21 cellular contexts compared by ENCODE assay signal in genomic region chr10:67695555-67695954, GRCh38. TPM values are rescaled to one million over a fixed set of nuclear protein-coding genes. Genes with fewer than 3 reads are reported as not detected.
DNase-seq lines count a peak whose midpoint lies in the region; ATAC-seq and TF ChIP-seq lines count a peak whose summit lies in the region.
"Had no signal": no experiment of that assay in that cellular context is flagged by ENCODE, and none has a peak within 500 bp of the region (broad histone marks: within the 10 kb centered on the region; RNA-seq: fewer than 3 reads in every experiment).

No MANE protein-coding gene starts in this region.

- H3K4me3 ChIP-seq in MG63, result peak overlapping the region; percentile 15; the same call in 1 of the 2 replicates
- peak overlapping the region; percentile 44 to 67 for H3K4me3 ChIP-seq in gastroesophageal sphincter
- peak overlapping the region; percentile 34 to 46 for H3K4me3 ChIP-seq in muscle layer of duodenum (ENCODE audit: low read depth in 1 of 2, low read length in 2 of 2)
- peak overlapping the region; percentile 40 to 49 for H3K4me3 ChIP-seq in tibial artery
- H3K4me3 ChIP-seq in BE2C (ENCODE audit: low read depth, low read length), result no peak overlapping the region
- no peak overlapping the region for H3K4me3 ChIP-seq in body of pancreas
- H3K4me3 ChIP-seq: SJSA1 had no signal

- peaks cover 35% of the 10 kb centered on the region for H3K27me3 Mint-ChIP-seq in stimulated activated naive CD8-positive, alpha-beta T cell treated with anti-CD3 and anti-CD28 coated beads, Interleukin-15, amount 100 ng/mL, for 72 hours

- H3K4me1 Mint-ChIP-seq in stimulated activated naive CD8-positive, alpha-beta T cell treated with anti-CD3 and anti-CD28 coated beads, Interleukin-15, amount 100 ng/mL, for 72 hours, result no peaks in the 10 kb centered on the region

- H3K9me3 Mint-ChIP-seq in stimulated activated naive CD8-positive, alpha-beta T cell treated with anti-CD3 and anti-CD28 coated beads, Interleukin-15, amount 100 ng/mL, for 72 hours, result no peaks in the 10 kb centered on the region
- H3K9me3 Mint-ChIP-seq: effector memory CD8-positive, alpha-beta T cell; HFFc6; T-helper 2 cell treated with Interferon-gamma antibody and Interleukin-4, amounts not matched to agents 5 μg/mL and 100 μg/mL, for 36 hours had no signal

- H3K36me3 ChIP-seq in MG63, result no peaks in the 10 kb centered on the region
- no peaks in the 10 kb centered on the region for H3K36me3 ChIP-seq in gastroesophageal sphincter
- no peaks in the 10 kb centered on the region for H3K36me3 ChIP-seq in muscle layer of duodenum (ENCODE audit: control insufficient read depth in 1 of 2, insufficient read depth in 2 of 2, low read length in 2 of 2)
- H3K36me3 ChIP-seq in tibial artery, result no peaks in the 10 kb centered on the region
- no peaks in the 10 kb centered on the region for H3K36me3 ChIP-seq in BE2C
- H3K36me3 ChIP-seq in body of pancreas (replicated peaks in 1 of 2; ENCODE audit: insufficient read depth in 1 of 2, low read depth in 2 of 2), result no peaks in the 10 kb centered on the region
- H3K36me3 ChIP-seq: adrenal gland, SJSA1 had no signal

- no peak for TF ChIP-seq EP300 in gastroesophageal sphincter (IDR thresholded peaks at IDR 0.05)

- no peaks in the 10 kb centered on the region for H3K27me3 ChIP-seq in MG63
- no peaks in the 10 kb centered on the region for H3K27me3 ChIP-seq in gastroesophageal sphincter
- H3K27me3 ChIP-seq in muscle layer of duodenum (ENCODE audit: low read depth, low read length), result no peaks in the 10 kb centered on the region
- no peaks in the 10 kb centered on the region for H3K27me3 ChIP-seq in tibial artery
- H3K27me3 ChIP-seq in BE2C, result peaks cover 27% of the 10 kb centered on the region
- no peaks in the 10 kb centered on the region for H3K27me3 ChIP-seq in body of pancreas

- H3K9me3 ChIP-seq in MG63, result no peaks in the 10 kb centered on the region
- H3K9me3 ChIP-seq in gastroesophageal sphincter, result no peaks in the 10 kb centered on the region
- H3K9me3 ChIP-seq in muscle layer of duodenum (ENCODE audit: control insufficient read depth in 1 of 2, low read length in 2 of 2), result no peaks in the 10 kb centered on the region
- no peaks in the 10 kb centered on the region for H3K9me3 ChIP-seq in tibial artery
- no peaks in the 10 kb centered on the region for H3K9me3 ChIP-seq in BE2C
- no peaks in the 10 kb centered on the region for H3K9me3 ChIP-seq in body of pancreas
- H3K9me3 ChIP-seq: adrenal gland, SJSA1 had no signal

- ATAC-seq in gastroesophageal sphincter (no peak), body of pancreas (no peak), GM18909 (IDR thresholded peaks at IDR 0.05; ENCODE audit: poor library complexity, unreplicated experiment) (no peak)
- no peak for ATAC-seq in stimulated activated naive CD8-positive, alpha-beta T cell treated with anti-CD3 and anti-CD28 coated beads, Interleukin-15, amount 100 ng/mL, for 72 hours
- ATAC-seq: activated CD8-positive, alpha-beta memory T cell treated with anti-CD3 and anti-CD28 coated beads, Interleukin-2, amount 10 ng/mL, durations not matched to agents 7 days and 5 days; effector memory CD8-positive, alpha-beta T cell; sciatic nerve had no signal

- DNase-seq in MG63 (no peak), tibial artery (no peak), BE2C (no peak), body of pancreas (no peak)
- no peak for DNase-seq in stimulated activated naive CD8-positive, alpha-beta T cell treated with anti-CD3 and anti-CD28 coated beads, Interleukin-15, amount 100 ng/mL, for 72 hours
- DNase-seq: activated CD8-positive, alpha-beta memory T cell treated with anti-CD3 and anti-CD28 coated beads, Interleukin-2, amount 10 ng/mL, durations not matched to agents 7 days and 5 days; effector memory CD8-positive, alpha-beta T cell; HFFc6; KG1; kidney; NCI-H1048; NCI-H2029 treated with DMSO at 0.1 percent for 48 hours; stimulated activated CD4-positive, alpha-beta T cell treated with anti-CD3 and anti-CD28 coated beads, Interleukin-2, amount 100 ng/mL, for 24 hours had no signal

- TF ChIP-seq CTCF in gastroesophageal sphincter (IDR thresholded peaks at IDR 0.05) (no peak), tibial artery (IDR thresholded peaks at IDR 0.05) (no peak), BE2C (IDR thresholded peaks at IDR 0.05; ENCODE audit: low read depth, low read length) (no peak), body of pancreas (IDR thresholded peaks at IDR 0.05) (no peak)

- 2 to 10% methylated on average over 5 of the region's 5 CpGs for WGBS in gastroesophageal sphincter (ENCODE audit: low coverage in 1 of 2), 2 donors
- WGBS in body of pancreas, 2 donors, result 1 to 8% methylated on average over 5 of the region's 5 CpGs

- no peak overlapping the region for H3K4me3 Mint-ChIP-seq in stimulated activated naive CD8-positive, alpha-beta T cell treated with anti-CD3 and anti-CD28 coated beads, Interleukin-15, amount 100 ng/mL, for 72 hours
- H3K4me3 Mint-ChIP-seq: activated CD8-positive, alpha-beta memory T cell treated with anti-CD3 and anti-CD28 coated beads, Interleukin-2, amount 10 ng/mL, durations not matched to agents 7 days and 5 days; effector memory CD8-positive, alpha-beta T cell; HFFc6; T-helper 2 cell treated with Interferon-gamma antibody and Interleukin-4, amounts not matched to agents 5 μg/mL and 100 μg/mL, for 36 hours had no signal

- H3K27ac ChIP-seq in gastroesophageal sphincter (peak overlapping the region; percentile 60 to 81 (median 66)), muscle layer of duodenum (ENCODE audit: low read length) (peak overlapping the region; percentile 75), tibial artery (peak overlapping the region; percentile 73 to 76), body of pancreas (no peak overlapping the region)
- H3K27ac ChIP-seq: adrenal gland, SJSA1 had no signal

- TF ChIP-seq POLR2A in gastroesophageal sphincter (IDR thresholded peaks at IDR 0.05), result no peak
- TF ChIP-seq POLR2A in body of pancreas (IDR thresholded peaks at IDR 0.05), result no peak

- H3K27ac Mint-ChIP-seq in stimulated activated naive CD8-positive, alpha-beta T cell treated with anti-CD3 and anti-CD28 coated beads, Interleukin-15, amount 100 ng/mL, for 72 hours, result no peak overlapping the region
- H3K27ac Mint-ChIP-seq: activated CD8-positive, alpha-beta memory T cell treated with anti-CD3 and anti-CD28 coated beads, Interleukin-2, amount 10 ng/mL, durations not matched to agents 7 days and 5 days; effector memory CD8-positive, alpha-beta T cell; HFFc6; T-helper 2 cell treated with Interferon-gamma antibody and Interleukin-4, amounts not matched to agents 5 μg/mL and 100 μg/mL, for 36 hours had no signal

- H3K4me1 ChIP-seq in gastroesophageal sphincter (peaks cover 0 to 31% (median 6%) of the 10 kb centered on the region in 3 donors), muscle layer of duodenum (ENCODE audit: control insufficient read depth in 1 of 2, insufficient read depth in 2 of 2, low read length in 2 of 2) (peaks cover 0 to 23% of the 10 kb centered on the region in 2 donors), tibial artery (peaks cover 0 to 39% (median 5%) of the 10 kb centered on the region in 4 donors), BE2C (no peaks in the 10 kb centered on the region), body of pancreas (peaks cover 5% of the 10 kb centered on the region)
- H3K4me1 ChIP-seq: SJSA1 had no signal

- intact Hi-C loops in tibial artery (cut with DNase I; ENCODE audit: low total_unique reads), result no loop called here
- intact Hi-C loops in body of pancreas (cut with DNase I), result loop anchor here (5.0 kb wide), 1 partner anchor 87 kb away; no protein-coding TSS in a partner anchor

RNA-seq across cellular contexts. Expression of gene CTNNA3, which starts 0.4 kb away (rescaled TPM):
- total RNA-seq in MG63 (2014; rRNA removed; shearing (Covaris generic); ENCODE audit: low replicate concordance), result 1.1 TPM in 1 of 2 replicates, not detected in the other
- total RNA-seq in gastroesophageal sphincter (10 to 100 TPM in 2 of 4 donors, 1 to 10 TPM in 2; 5.1 to 22.0 (median 13.8) TPM), body of pancreas (under 1 TPM; under 0.01 to 0.33 TPM)
- 0.05 TPM for polyA plus RNA-seq in BE2C (2012; ENCODE audit: insufficient read depth, insufficient read length, low read depth)
- total RNA-seq: Daoy, HFFc6 had no signal

Comparison
In these comparisons a context has a peak if more than half of its experiments do, and no peak if none do; other contexts are left out.
1. H3K4me3 ChIP-seq: peak in MG63 (single experiment), gastroesophageal sphincter (2 of 2), muscle layer of duodenum (2 of 2) and tibial artery (2 of 2); none in BE2C (single experiment) and body of pancreas (0 of 2).
2. H3K27ac ChIP-seq: peak in gastroesophageal sphincter (4 of 4), muscle layer of duodenum (single experiment) and tibial artery (2 of 2); none in body of pancreas (0 of 4).